15 cellular contexts compared by ENCODE assay signal in the genomic region with DNA sequence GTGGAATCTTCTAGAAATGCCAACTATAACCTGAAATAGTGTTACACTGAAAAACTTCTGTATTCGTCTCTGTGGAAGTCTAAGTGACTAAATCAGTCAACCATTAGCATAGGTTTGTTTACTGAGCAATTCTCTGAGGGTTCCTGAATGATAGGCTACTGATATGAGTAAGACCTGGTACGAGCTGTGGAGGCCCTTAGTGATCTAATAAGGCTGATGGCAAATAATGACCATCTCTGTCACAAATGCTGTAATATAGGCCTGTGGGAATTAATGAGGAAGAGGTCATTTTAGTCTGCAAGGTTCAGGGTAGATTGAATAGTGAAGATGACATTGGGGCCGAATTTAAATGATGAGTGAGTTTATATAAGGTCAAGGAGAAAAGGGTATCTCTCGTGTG.
DNase-seq lines count a peak whose midpoint lies in the region; ATAC-seq, FAIRE-seq and TF ChIP-seq lines count a peak whose summit lies in the region.
"Had no signal": no experiment of that assay in that cellular context is flagged by ENCODE, and none has a peak within 500 bp of the region (broad histone marks: within the 10 kb centered on the region; RNA-seq: fewer than 3 reads in every experiment).

No MANE protein-coding gene starts in this region.

- H3K27me3 Mint-ChIP-seq in stimulated activated memory B cell treated with anti-CD40 and anti-IgM and Interleukin-4, amounts not matched to agents 10 μg/mL and 1 μg/mL and 100 μg/mL, for 72 hours, result no peaks in the 10 kb centered on the region

- CTCF ChIA-PET in HEK293T (lab: Yijun Ruan, JAX), result no interaction called here

- no peak for TF ChIP-seq POLR2A in H54 (IDR thresholded peaks at IDR 0.05; ENCODE audit: low read depth, low read length)

- no peak overlapping the region for H3K4me3 Mint-ChIP-seq in stimulated activated memory B cell treated with anti-CD40 and anti-IgM and Interleukin-4, amounts not matched to agents 10 μg/mL and 1 μg/mL and 100 μg/mL, for 72 hours

- peaks cover 7% of the 10 kb centered on the region for H3K9me3 Mint-ChIP-seq in stimulated activated memory B cell treated with anti-CD40 and anti-IgM and Interleukin-4, amounts not matched to agents 10 μg/mL and 1 μg/mL and 100 μg/mL, for 72 hours

- ATAC-seq in GM21786 (IDR thresholded peaks at IDR 0.05; ENCODE audit: unreplicated experiment), result peak; percentile 98
- ATAC-seq in HG03196 (IDR thresholded peaks at IDR 0.05; ENCODE audit: unreplicated experiment), result peak; percentile 95
- ATAC-seq in stimulated activated memory B cell treated with anti-CD40 and anti-IgM and Interleukin-4, amounts not matched to agents 10 μg/mL and 1 μg/mL and 100 μg/mL, for 72 hours, result peak; percentile 93

- peak overlapping the region; percentile 48 for H3K27ac Mint-ChIP-seq in stimulated activated memory B cell treated with anti-CD40 and anti-IgM and Interleukin-4, amounts not matched to agents 10 μg/mL and 1 μg/mL and 100 μg/mL, for 72 hours

- DNase-seq in NCI-H82 (lab: John Stamatoyannopoulos, UW) (peak; percentile 7), NCI-H82 treated with DMSO at 0.1 percent for 48 hours (lab: John Stamatoyannopoulos, UW; ENCODE audit: unreplicated experiment) (no peak), NCI-H526 treated with DMSO at 0.1 percent for 48 hours (lab: John Stamatoyannopoulos, UW) (no peak), HEK293T (ENCODE audit: extremely low spot score) (no peak), H54 (ENCODE audit: insufficient read length, low spot score) (no peak)
- DNase-seq: colonic mucosa; NCI-H1105 treated with DMSO at 0.1 percent for 48 hours; OCI-M1; ovary; stimulated activated CD4-positive, alpha-beta T cell treated with anti-CD3 and anti-CD28 coated beads, Interleukin-2, amount 100 ng/mL, for 48 hours; tibial artery had no signal

- H3K4me1 Mint-ChIP-seq in stimulated activated memory B cell treated with anti-CD40 and anti-IgM and Interleukin-4, amounts not matched to agents 10 μg/mL and 1 μg/mL and 100 μg/mL, for 72 hours, result peaks cover 57% of the 10 kb centered on the region

- POLR2A ChIA-PET in HEK293T (lab: Yijun Ruan, JAX), result no interaction called here

- FAIRE-seq in H54 (lab: Jason Lieb, UNC), result no peak
- FAIRE-seq: frontal cortex had no signal

- H3K36me3 Mint-ChIP-seq in stimulated activated memory B cell treated with anti-CD40 and anti-IgM and Interleukin-4, amounts not matched to agents 10 μg/mL and 1 μg/mL and 100 μg/mL, for 72 hours, result peaks cover 54% of the 10 kb centered on the region

TF ChIP-seq in HEK293T, 16 proteins besides CTCF, POLR2A, EP300 and RAD21:
- TF ChIP-seq ARNT (IDR thresholded peaks at IDR 0.05), result no peak
- TF ChIP-seq HDGF (IDR thresholded peaks at IDR 0.05; ENCODE audit: borderline replicate concordance), result no peak
- TF ChIP-seq L3MBTL2 (conservative IDR thresholded peaks at IDR 0.05), result no peak
- TF ChIP-seq SUZ12 (IDR thresholded peaks at IDR 0.05), result no peak
- TF ChIP-seq ZNF384 (IDR thresholded peaks at IDR 0.05), result no peak
- TF ChIP-seq ELF4 (IDR thresholded peaks at IDR 0.05), result no peak
- TF ChIP-seq LEF1 (IDR thresholded peaks at IDR 0.05; ENCODE audit: borderline replicate concordance), result no peak
- TF ChIP-seq BHLHE40 (IDR thresholded peaks at IDR 0.05; ENCODE audit: borderline replicate concordance), result no peak
- no peak for TF ChIP-seq SP1 (IDR thresholded peaks at IDR 0.05)
- TF ChIP-seq TARDBP (IDR thresholded peaks at IDR 0.05), result no peak
- no peak for TF ChIP-seq FOXA1 (IDR thresholded peaks at IDR 0.05)
- TF ChIP-seq CTBP1 (IDR thresholded peaks at IDR 0.05; ENCODE audit: borderline replicate concordance), result no peak
TF ChIP-seq in HEK293T: peak in this region for 0.
